ENCODE assay signal across 1 cellular context in the genomic region with DNA sequence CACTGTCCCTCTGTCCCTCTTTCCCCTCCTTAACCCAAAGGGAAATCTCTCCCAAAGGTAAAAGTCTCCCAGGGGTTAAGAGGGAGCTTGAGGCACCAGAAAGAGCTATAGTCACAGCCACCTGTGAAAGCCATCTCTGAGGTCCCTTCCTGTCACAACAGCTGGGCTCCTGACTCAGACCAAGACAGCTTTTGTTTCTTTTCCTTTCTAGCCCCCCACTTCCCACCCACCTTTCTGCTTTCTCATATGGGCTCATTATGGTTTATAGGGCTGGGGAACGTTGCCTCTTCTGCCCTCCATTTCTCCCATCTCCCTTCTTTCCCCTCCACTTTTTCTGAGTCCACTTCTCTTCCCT.
TF ChIP-seq lines count a peak whose summit lies in the region.

No MANE protein-coding gene starts in this region.

TF ChIP-seq in SK-N-SH treated with all-trans-retinoic acid at 6 μM for 48 hours, 23 proteins besides CTCF, POLR2A, EP300 and RAD21 (continued from another document):
- TF ChIP-seq, protein P1, sequence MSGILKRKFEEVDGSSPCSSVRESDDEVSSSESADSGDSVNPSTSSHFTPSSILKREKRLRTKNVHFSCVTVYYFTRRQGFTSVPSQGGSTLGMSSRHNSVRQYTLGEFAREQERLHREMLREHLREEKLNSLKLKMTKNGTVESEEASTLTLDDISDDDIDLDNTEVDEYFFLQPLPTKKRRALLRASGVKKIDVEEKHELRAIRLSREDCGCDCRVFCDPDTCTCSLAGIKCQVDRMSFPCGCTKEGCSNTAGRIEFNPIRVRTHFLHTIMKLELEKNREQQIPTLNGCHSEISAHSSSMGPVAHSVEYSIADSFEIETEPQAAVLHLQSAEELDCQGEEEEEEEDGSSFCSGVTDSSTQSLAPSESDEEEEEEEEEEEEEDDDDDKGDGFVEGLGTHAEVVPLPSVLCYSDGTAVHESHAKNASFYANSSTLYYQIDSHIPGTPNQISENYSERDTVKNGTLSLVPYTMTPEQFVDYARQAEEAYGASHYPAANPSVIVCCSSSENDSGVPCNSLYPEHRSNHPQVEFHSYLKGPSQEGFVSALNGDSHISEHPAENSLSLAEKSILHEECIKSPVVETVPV (CRISPR knock-in tag; IDR thresholded peaks at IDR 0.05) = no peak
- TF ChIP-seq, protein P2, sequence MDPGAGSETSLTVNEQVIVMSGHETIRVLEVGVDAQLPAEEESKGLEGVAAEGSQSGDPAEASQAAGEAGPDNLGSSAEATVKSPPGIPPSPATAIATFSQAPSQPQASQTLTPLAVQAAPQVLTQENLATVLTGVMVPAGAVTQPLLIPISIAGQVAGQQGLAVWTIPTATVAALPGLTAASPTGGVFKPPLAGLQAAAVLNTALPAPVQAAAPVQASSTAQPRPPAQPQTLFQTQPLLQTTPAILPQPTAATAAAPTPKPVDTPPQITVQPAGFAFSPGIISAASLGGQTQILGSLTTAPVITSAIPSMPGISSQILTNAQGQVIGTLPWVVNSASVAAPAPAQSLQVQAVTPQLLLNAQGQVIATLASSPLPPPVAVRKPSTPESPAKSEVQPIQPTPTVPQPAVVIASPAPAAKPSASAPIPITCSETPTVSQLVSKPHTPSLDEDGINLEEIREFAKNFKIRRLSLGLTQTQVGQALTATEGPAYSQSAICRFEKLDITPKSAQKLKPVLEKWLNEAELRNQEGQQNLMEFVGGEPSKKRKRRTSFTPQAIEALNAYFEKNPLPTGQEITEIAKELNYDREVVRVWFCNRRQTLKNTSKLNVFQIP (CRISPR knock-in tag; IDR thresholded peaks at IDR 0.05; ENCODE audit: borderline replicate concordance, low read depth) = no peak
- no peak for TF ChIP-seq ZNF70 (CRISPR knock-in tag; IDR thresholded peaks at IDR 0.05)
- TF ChIP-seq, protein P3, sequence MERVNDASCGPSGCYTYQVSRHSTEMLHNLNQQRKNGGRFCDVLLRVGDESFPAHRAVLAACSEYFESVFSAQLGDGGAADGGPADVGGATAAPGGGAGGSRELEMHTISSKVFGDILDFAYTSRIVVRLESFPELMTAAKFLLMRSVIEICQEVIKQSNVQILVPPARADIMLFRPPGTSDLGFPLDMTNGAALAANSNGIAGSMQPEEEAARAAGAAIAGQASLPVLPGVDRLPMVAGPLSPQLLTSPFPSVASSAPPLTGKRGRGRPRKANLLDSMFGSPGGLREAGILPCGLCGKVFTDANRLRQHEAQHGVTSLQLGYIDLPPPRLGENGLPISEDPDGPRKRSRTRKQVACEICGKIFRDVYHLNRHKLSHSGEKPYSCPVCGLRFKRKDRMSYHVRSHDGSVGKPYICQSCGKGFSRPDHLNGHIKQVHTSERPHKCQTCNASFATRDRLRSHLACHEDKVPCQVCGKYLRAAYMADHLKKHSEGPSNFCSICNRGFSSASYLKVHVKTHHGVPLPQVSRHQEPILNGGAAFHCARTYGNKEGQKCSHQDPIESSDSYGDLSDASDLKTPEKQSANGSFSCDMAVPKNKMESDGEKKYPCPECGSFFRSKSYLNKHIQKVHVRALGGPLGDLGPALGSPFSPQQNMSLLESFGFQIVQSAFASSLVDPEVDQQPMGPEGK (CRISPR knock-in tag; IDR thresholded peaks at IDR 0.05; ENCODE audit: borderline replicate concordance) = no peak
- TF ChIP-seq, protein P4, sequence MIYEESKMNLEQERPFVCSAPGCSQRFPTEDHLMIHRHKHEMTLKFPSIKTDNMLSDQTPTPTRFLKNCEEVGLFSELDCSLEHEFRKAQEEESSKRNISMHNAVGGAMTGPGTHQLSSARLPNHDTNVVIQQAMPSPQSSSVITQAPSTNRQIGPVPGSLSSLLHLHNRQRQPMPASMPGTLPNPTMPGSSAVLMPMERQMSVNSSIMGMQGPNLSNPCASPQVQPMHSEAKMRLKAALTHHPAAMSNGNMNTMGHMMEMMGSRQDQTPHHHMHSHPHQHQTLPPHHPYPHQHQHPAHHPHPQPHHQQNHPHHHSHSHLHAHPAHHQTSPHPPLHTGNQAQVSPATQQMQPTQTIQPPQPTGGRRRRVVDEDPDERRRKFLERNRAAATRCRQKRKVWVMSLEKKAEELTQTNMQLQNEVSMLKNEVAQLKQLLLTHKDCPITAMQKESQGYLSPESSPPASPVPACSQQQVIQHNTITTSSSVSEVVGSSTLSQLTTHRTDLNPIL (CRISPR knock-in tag; IDR thresholded peaks at IDR 0.05; ENCODE audit: low read depth) = no peak
- TF ChIP-seq ZFP30 (CRISPR knock-in tag; IDR thresholded peaks at IDR 0.05) = no peak
- no peak for TF ChIP-seq ZNF565 (CRISPR knock-in tag; conservative IDR thresholded peaks at IDR 0.05; ENCODE audit: low read depth)
- no peak for TF ChIP-seq ZFP3 (CRISPR knock-in tag; IDR thresholded peaks at IDR 0.05)
